Comparison of ENCODE assay signal across 2 cellular contexts in the genomic region with DNA sequence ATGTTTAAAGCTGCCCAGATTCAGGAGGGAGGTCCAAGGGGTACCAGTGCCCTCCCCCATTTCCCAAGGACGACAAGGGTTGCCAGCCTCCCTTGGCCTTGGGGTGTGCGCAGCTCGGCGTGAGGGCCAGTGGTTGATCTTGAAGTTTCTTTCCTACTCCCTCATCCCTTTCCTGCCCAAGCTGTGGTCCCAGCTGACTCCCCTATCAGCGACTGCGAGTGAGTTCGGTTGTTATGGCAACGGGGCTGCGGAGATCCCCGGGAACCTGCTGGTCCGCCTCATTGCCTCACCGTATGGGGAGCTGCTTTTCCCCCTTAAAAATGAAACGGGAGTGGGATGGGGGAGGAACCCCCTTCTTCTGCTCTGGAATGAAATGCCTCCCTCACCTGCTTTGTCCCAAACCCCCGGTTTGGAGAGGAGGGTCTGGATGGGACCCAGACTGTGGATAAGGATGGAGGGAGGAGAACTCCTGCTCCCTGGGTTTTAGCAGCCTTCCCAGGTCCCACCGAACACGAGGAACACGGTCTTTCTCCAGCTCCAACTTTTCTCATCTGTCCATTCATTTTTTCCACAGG.
TF ChIP-seq lines count a peak whose summit lies in the region.

No MANE protein-coding gene starts in this region.

TF ChIP-seq in WTC11, 78 proteins besides CTCF, POLR2A, EP300 and RAD21:
- TF ChIP-seq ZNF263 (CRISPR knock-in tag; IDR thresholded peaks at IDR 0.05; ENCODE audit: low read depth) = peak; percentile 24; the same call in 1 of the 2 replicates

TF ChIP-seq in K562, 482 proteins besides CTCF, POLR2A, EP300 and RAD21:
- peak; percentile 91 for TF ChIP-seq RFX1 (IDR thresholded peaks at IDR 0.05)
- TF ChIP-seq, protein P1, sequence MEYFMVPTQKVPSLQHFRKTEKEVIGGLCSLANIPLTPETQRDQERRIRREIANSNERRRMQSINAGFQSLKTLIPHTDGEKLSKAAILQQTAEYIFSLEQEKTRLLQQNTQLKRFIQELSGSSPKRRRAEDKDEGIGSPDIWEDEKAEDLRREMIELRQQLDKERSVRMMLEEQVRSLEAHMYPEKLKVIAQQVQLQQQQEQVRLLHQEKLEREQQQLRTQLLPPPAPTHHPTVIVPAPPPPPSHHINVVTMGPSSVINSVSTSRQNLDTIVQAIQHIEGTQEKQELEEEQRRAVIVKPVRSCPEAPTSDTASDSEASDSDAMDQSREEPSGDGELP (CRISPR knock-in tag; IDR thresholded peaks at IDR 0.05; ENCODE audit: borderline replicate concordance) = peak; percentile 70; the same call in 1 of the 2 replicates
